Comparison of ENCODE assay signal across 8 cellular contexts in genomic region chr19:12782174-12782423, GRCh38. TPM values are rescaled to one million over a fixed set of nuclear protein-coding genes. Genes with fewer than 3 reads are reported as not detected.
DNase-seq lines count a peak whose midpoint lies in the region; ATAC-seq, FAIRE-seq and TF ChIP-seq lines count a peak whose summit lies in the region.

No MANE protein-coding gene starts in this region.

- H2BK5ac ChIP-seq in H1 (ENCODE audit: low read depth, low read length): 0 out of 2 replicates have a peak overlapping the region, but pooled peaks have one; percentile 20

- ATAC-seq in HG03378 (IDR thresholded peaks at IDR 0.05; ENCODE audit: unreplicated experiment): no peak
- no peak for ATAC-seq in HG03520 (IDR thresholded peaks at IDR 0.05; ENCODE audit: unreplicated experiment)

- peak overlapping the region; percentile 76; the same call in 1 of the 2 replicates for H2AK5ac ChIP-seq in H1 (ENCODE audit: low read depth, low read length)

- peaks cover 0 to 1% of the 10 kb centered on the region in 2 experiments for H4K20me1 ChIP-seq in H1 (replicated peaks in 1 of 2; ENCODE audit: control insufficient read depth in 1 of 2, insufficient read depth in 2 of 2, low read length in 2 of 2)

- H2BK12ac ChIP-seq in H1 (ENCODE audit: low read depth, low read length): peak overlapping the region; percentile 56

- peak overlapping the region; percentile 76; the same call in 1 of the 2 replicates for H4K8ac ChIP-seq in H1 (ENCODE audit: extremely low read depth, insufficient read depth, low read length)

- no peak for TF ChIP-seq EP300 in H1 (IDR thresholded peaks at IDR 0.05; ENCODE audit: borderline replicate concordance in 1 of 2, low read depth in 2 of 2, low read length in 2 of 2)

- TF ChIP-seq RAD21 in H1 (IDR thresholded peaks at IDR 0.05 in 1 of 2, conservative IDR thresholded peaks at IDR 0.05 in 1 of 2; ENCODE audit: low read depth in 2 of 2, low read length in 2 of 2): no peak

- no peak for TF ChIP-seq POLR2A in H1 (IDR thresholded peaks at IDR 0.05; ENCODE audit: control extremely low read depth in 1 of 2, low read depth in 2 of 2, low read length in 2 of 2)

- no peaks in the 10 kb centered on the region for H3K79me2 ChIP-seq in H1 (ENCODE audit: control insufficient read depth in 1 of 2, insufficient read depth in 2 of 2, low read length in 2 of 2)

- 65% methylated on average over 12 of the region's 12 CpGs; no CpG with 5 or more reads in 1 of the 2 experiments for WGBS in H1 (ENCODE audit: extremely low coverage in 1 of 2, insufficient coverage in 1 of 2, insufficient read length in 1 of 2, insufficient replicate concordance in 2 of 2, low coverage in 1 of 2, low lambda C conversion rate in 2 of 2, missing lambda C conversion rate in 1 of 2), 2 experiments

- H3K4me1 ChIP-seq in H1 (replicated peaks in 1 of 4; ENCODE audit: control insufficient read depth in 3 of 4, insufficient read depth in 4 of 4, low read length in 3 of 4): peaks cover 13 to 30% (median 19%) of the 10 kb centered on the region in 4 experiments
- peaks cover 90 to 91% of the 10 kb centered on the region in 2 experiments for H3K4me1 ChIP-seq in neutrophil (ENCODE audit: control insufficient read depth in 1 of 2, insufficient read depth in 1 of 2, low read depth in 1 of 2, low read length in 1 of 2)

- no peak overlapping the region for H3K4ac ChIP-seq in H1 (replicated peaks; ENCODE audit: insufficient read length, low read depth, low read length)

- peak overlapping the region; percentile 4 for H2BK120ac ChIP-seq in H1 (replicated peaks; ENCODE audit: low read depth, low read length)

- H3K27ac ChIP-seq in H1 (ENCODE audit: low read depth, low read length) (no peak overlapping the region), neutrophil (peak overlapping the region; percentile 100)

- peak; percentile 12 for DNase-seq in DMS53 treated with DMSO at 0.1 percent for 48 hours (lab: John Stamatoyannopoulos, UW; ENCODE audit: unreplicated experiment)
- no peak for DNase-seq in MG63
- no peak for DNase-seq in H1 (ENCODE audit: low read depth in 1 of 2, low spot score in 2 of 2)
- no peak for DNase-seq in activated CD4-positive, CD25-positive, alpha-beta regulatory T cell (lab: John Stamatoyannopoulos, UW)
- DNase-seq in head of caudate nucleus: no peak

- TF ChIP-seq CTCF in H1 (IDR thresholded peaks at IDR 0.05; ENCODE audit: control extremely low read depth in 1 of 3, insufficient read depth in 1 of 3, low read depth in 1 of 3, low read length in 3 of 3) (no peak), neutrophil (IDR thresholded peaks at IDR 0.05) (no peak)

- H3K4me2 ChIP-seq in H1 (ENCODE audit: insufficient read depth in 1 of 2, low read depth in 2 of 2, low read length in 2 of 2): peak overlapping the region; percentile 51 to 98

- peak overlapping the region; percentile 27 for H4K5ac ChIP-seq in H1 (ENCODE audit: insufficient read length, low read depth, low read length)

- peaks cover 27% of the 10 kb centered on the region; the same call in 1 of the 2 replicates for H3K23me2 ChIP-seq in H1 (ENCODE audit: low read depth, low read length)

- H3K9me3 ChIP-seq in MG63 (no peaks in the 10 kb centered on the region), H1 (ENCODE audit: insufficient read depth in 2 of 2, low read depth in 1 of 2, low read length in 1 of 2) (no peaks in the 10 kb centered on the region), neutrophil (no peaks in the 10 kb centered on the region)

- no peaks in the 10 kb centered on the region; the same call in 1 of the 2 replicates for H3K79me1 ChIP-seq in H1 (ENCODE audit: low read depth, low read length)

- intact Hi-C loops in head of caudate nucleus (cut with DNase I): no loop called here

- peak overlapping the region; percentile 37 for H4K91ac ChIP-seq in H1 (replicated peaks; ENCODE audit: insufficient read length, low read length)

- peak overlapping the region; percentile 86 for H3K18ac ChIP-seq in H1 (ENCODE audit: extremely low read depth, low read length)

- CTCF ChIA-PET in H1 (lab: Charles Lee; ENCODE audit: partially characterized antibody): interaction anchor here (1.2 to 9.3 kb wide), 2 partner anchors 14 to 53 kb away, joined by 4 to 277 read pairs; partner anchors contain the start of gene JUNB

- H3K9ac ChIP-seq in H1 (replicated peaks in 1 of 4; ENCODE audit: extremely low read depth in 1 of 4, low read depth in 3 of 4, low read length in 3 of 4): no peak overlapping the region

- peak overlapping the region; percentile 95 for H2BK15ac ChIP-seq in H1 (ENCODE audit: low read length)

- FAIRE-seq in H1 (lab: Jason Lieb, UNC): no peak

- no peak overlapping the region for H3K56ac ChIP-seq in H1 (replicated peaks; ENCODE audit: insufficient read length, low read depth, low read length)

- peak overlapping the region; percentile 53; the same call in 1 of the 2 replicates for H2BK20ac ChIP-seq in H1 (ENCODE audit: low read length)

- H3K23ac ChIP-seq in H1 (ENCODE audit: insufficient read length): no peak overlapping the region

- no peak overlapping the region for H3K14ac ChIP-seq in H1 (ENCODE audit: insufficient read length)

- H2AFZ ChIP-seq in H1 (ENCODE audit: low read length): no peak overlapping the region

- H3K27me3 ChIP-seq in MG63 (no peaks in the 10 kb centered on the region), H1 (replicated peaks in 1 of 4; ENCODE audit: control insufficient read depth in 3 of 4, extremely low read depth in 1 of 4, insufficient read depth in 3 of 4, low read length in 3 of 4) (no peaks in the 10 kb centered on the region), neutrophil (no peaks in the 10 kb centered on the region)

- H3K4me3 ChIP-seq in MG63 (peak overlapping the region; percentile 42), H1 (ENCODE audit: extremely low read depth in 1 of 4, insufficient read depth in 2 of 4, low read depth in 3 of 4, low read length in 4 of 4) (peak overlapping the region; percentile 38 to 77 (median 54); a peak in 7 of 8 replicates), neutrophil (ENCODE audit: low read depth in 1 of 2, low read length in 1 of 2) (peak overlapping the region; percentile 63 to 64)

- no peaks in the 10 kb centered on the region for H3K36me3 ChIP-seq in MG63
- no peaks in the 10 kb centered on the region for H3K36me3 ChIP-seq in H1 (ENCODE audit: control insufficient read depth in 2 of 4, insufficient read depth in 4 of 4, low read length in 3 of 4)
- H3K36me3 ChIP-seq in neutrophil: no peaks in the 10 kb centered on the region

- POLR2A ChIA-PET in H1 (lab: Charles Lee; ENCODE audit: partially characterized antibody): interaction anchor here (1.0 to 16.6 kb wide), 4 partner anchors 15 to 101 kb away, joined by 3 to 317 read pairs (median 4); partner anchors contain the start of genes DHPS, JUNB, PRDX2 and RTBDN

RNA-seq across cellular contexts. Expression of gene HOOK2, which starts 6.7 kb away (rescaled TPM):
- 23.1 and 48.2 TPM in 2 replicates for total RNA-seq in MG63 (2014; rRNA removed; shearing (Covaris generic); ENCODE audit: low replicate concordance)
- 59.3 and 63.2 TPM in 2 replicates for total RNA-seq in H1 (2021; fragmentation: NEBNext Ultra II Directional; extraction: Animal tissue kit (Norgen Biotek cat#: 25700))
- polyA plus RNA-seq in H1 (2011; rRNA removed): 23.8 and 39.2 TPM in 2 replicates
- polyA plus RNA-seq in H1 (2011; cell fraction: cytosol; rRNA removed): 52.1 TPM
- 124 TPM for polyA plus RNA-seq in H1 (2011; cell fraction: nucleus; rRNA removed)
- 72.5 to 107 TPM (median 96.5 TPM) in 4 replicates for polyA plus RNA-seq in H1 (2012, experiment 1 of 2)
- polyA plus RNA-seq in H1 (2012, experiment 2 of 2): 35.9 TPM
- 47.5 TPM for polyA plus RNA-seq in H1 (2013, experiment 1 of 2)
- 40.1 TPM for polyA plus RNA-seq in H1 (2013, experiment 2 of 2)
- polyA minus RNA-seq in H1 (2011; rRNA and poly(A)+ RNA removed): 25.1 and 27.9 TPM in 2 replicates
- polyA minus RNA-seq in H1 (2011; cell fraction: cytosol; rRNA and poly(A)+ RNA removed): 17.9 TPM
- 50.3 TPM for polyA minus RNA-seq in H1 (2011; cell fraction: nucleus; rRNA and poly(A)+ RNA removed)

RNA-seq across cellular contexts. Expression of gene JUNB, which starts 9.2 kb away (rescaled TPM):
- 82.5 and 125 TPM in 2 replicates for total RNA-seq in MG63 (2014; rRNA removed; shearing (Covaris generic); ENCODE audit: low replicate concordance)
- total RNA-seq in H1 (2021; fragmentation: NEBNext Ultra II Directional; extraction: Animal tissue kit (Norgen Biotek cat#: 25700)): 7.4 and 8.6 TPM in 2 replicates
- 10.0 and 14.1 TPM in 2 replicates for polyA plus RNA-seq in H1 (2011; rRNA removed)
- 9.2 TPM for polyA plus RNA-seq in H1 (2011; cell fraction: cytosol; rRNA removed)
- 12.1 TPM for polyA plus RNA-seq in H1 (2011; cell fraction: nucleus; rRNA removed)
- polyA plus RNA-seq in H1 (2012, experiment 1 of 2): 4.8 to 7.1 TPM (median 5.6 TPM) in 4 replicates
- polyA plus RNA-seq in H1 (2012, experiment 2 of 2): 5.9 TPM
- polyA plus RNA-seq in H1 (2013, experiment 1 of 2): 6.9 TPM
- polyA plus RNA-seq in H1 (2013, experiment 2 of 2): 6.5 TPM
- 1.8 TPM in 2 replicates for polyA minus RNA-seq in H1 (2011; rRNA and poly(A)+ RNA removed)
- 8.7 TPM for polyA minus RNA-seq in H1 (2011; cell fraction: cytosol; rRNA and poly(A)+ RNA removed)
- 21.3 TPM for polyA minus RNA-seq in H1 (2011; cell fraction: nucleus; rRNA and poly(A)+ RNA removed)

RNA-seq across cellular contexts. Expression of gene PRDX2, which starts 19.5 kb away (rescaled TPM):
- 279 and 325 TPM in 2 replicates for total RNA-seq in MG63 (2014; rRNA removed; shearing (Covaris generic); ENCODE audit: low replicate concordance)
- 380 and 404 TPM in 2 replicates for total RNA-seq in H1 (2021; fragmentation: NEBNext Ultra II Directional; extraction: Animal tissue kit (Norgen Biotek cat#: 25700))
- 748 and 904 TPM in 2 replicates for polyA plus RNA-seq in H1 (2011; rRNA removed)
- polyA plus RNA-seq in H1 (2011; cell fraction: cytosol; rRNA removed): 586 TPM
- 569 TPM for polyA plus RNA-seq in H1 (2011; cell fraction: nucleus; rRNA removed)
- 543 to 655 TPM (median 640 TPM) in 4 replicates for polyA plus RNA-seq in H1 (2012, experiment 1 of 2)
- 855 TPM for polyA plus RNA-seq in H1 (2012, experiment 2 of 2)
- 237 TPM for polyA plus RNA-seq in H1 (2013, experiment 1 of 2)
- 231 TPM for polyA plus RNA-seq in H1 (2013, experiment 2 of 2)
- polyA minus RNA-seq in H1 (2011; rRNA and poly(A)+ RNA removed): 210 and 286 TPM in 2 replicates
- polyA minus RNA-seq in H1 (2011; cell fraction: cytosol; rRNA and poly(A)+ RNA removed): 286 TPM
- 120 TPM for polyA minus RNA-seq in H1 (2011; cell fraction: nucleus; rRNA and poly(A)+ RNA removed)

RNA-seq across cellular contexts. Expression of gene THSD8, which starts 19.8 kb away (rescaled TPM):
- total RNA-seq in MG63 (2014; rRNA removed; shearing (Covaris generic); ENCODE audit: low replicate concordance): 0.99 TPM in 1 of 2 replicates, not detected in the other
- total RNA-seq in H1 (2021; fragmentation: NEBNext Ultra II Directional; extraction: Animal tissue kit (Norgen Biotek cat#: 25700)): 41.3 and 42.3 TPM in 2 replicates
- 3.4 and 8.2 TPM in 2 replicates for polyA plus RNA-seq in H1 (2011; rRNA removed)
- polyA plus RNA-seq in H1 (2011; cell fraction: cytosol; rRNA removed): 0.57 TPM
- polyA plus RNA-seq in H1 (2011; cell fraction: nucleus; rRNA removed): 0.21 TPM
- polyA plus RNA-seq in H1 (2012, experiment 1 of 2): 9.7 to 60.5 TPM (median 32.8 TPM) in 4 replicates
- polyA plus RNA-seq in H1 (2012, experiment 2 of 2): 11.1 TPM
- 20.3 TPM for polyA plus RNA-seq in H1 (2013, experiment 1 of 2)
- 24.5 TPM for polyA plus RNA-seq in H1 (2013, experiment 2 of 2)
- 4.4 and 10.5 TPM in 2 replicates for polyA minus RNA-seq in H1 (2011; rRNA and poly(A)+ RNA removed)
- polyA minus RNA-seq in H1 (2011; cell fraction: cytosol; rRNA and poly(A)+ RNA removed): not detected
- polyA minus RNA-seq in H1 (2011; cell fraction: nucleus; rRNA and poly(A)+ RNA removed): not detected

RNA-seq across cellular contexts. Expression of gene RNASEH2A, which starts 24.3 kb away (rescaled TPM):
- 153 and 219 TPM in 2 replicates for total RNA-seq in MG63 (2014; rRNA removed; shearing (Covaris generic); ENCODE audit: low replicate concordance)
- total RNA-seq in H1 (2021; fragmentation: NEBNext Ultra II Directional; extraction: Animal tissue kit (Norgen Biotek cat#: 25700)): 67.5 and 67.9 TPM in 2 replicates
- polyA plus RNA-seq in H1 (2011; rRNA removed): 120 and 141 TPM in 2 replicates
- 161 TPM for polyA plus RNA-seq in H1 (2011; cell fraction: cytosol; rRNA removed)
- 134 TPM for polyA plus RNA-seq in H1 (2011; cell fraction: nucleus; rRNA removed)
- polyA plus RNA-seq in H1 (2012, experiment 1 of 2): 81.7 to 123 TPM (median 102 TPM) in 4 replicates
- 95.9 TPM for polyA plus RNA-seq in H1 (2012, experiment 2 of 2)
- 35.1 TPM for polyA plus RNA-seq in H1 (2013, experiment 1 of 2)
- polyA plus RNA-seq in H1 (2013, experiment 2 of 2): 33.3 TPM
- polyA minus RNA-seq in H1 (2011; rRNA and poly(A)+ RNA removed): 103 and 105 TPM in 2 replicates
- polyA minus RNA-seq in H1 (2011; cell fraction: cytosol; rRNA and poly(A)+ RNA removed): 52.5 TPM
- 32.0 TPM for polyA minus RNA-seq in H1 (2011; cell fraction: nucleus; rRNA and poly(A)+ RNA removed)
